Comparison of ENCODE assay signal across 6 cellular contexts in genomic region chr19:58326501-58326913, GRCh38.
A peak's percentile ranks its signal among the peaks of the same experiment; 100 is the strongest.
DNase-seq lines count a peak whose midpoint lies in the region.

No MANE protein-coding gene starts in this region.

- DNase-seq in LoVo (ENCODE audit: low spot score) (no peak), SKM-1 (lab: John Stamatoyannopoulos, UW; ENCODE audit: unreplicated experiment) (no peak), NCI-H345 (lab: John Stamatoyannopoulos, UW) (no peak)

- H3K27ac ChIP-seq in angular gyrus (ENCODE audit: low read depth, low read length) = peak overlapping the region; percentile 84

- peaks cover 9% of the 10 kb centered on the region for H3K4me1 ChIP-seq in ES-I3 (ENCODE audit: insufficient read depth, low read length)
- peaks cover 31% of the 10 kb centered on the region for H3K4me1 ChIP-seq in mucosa of stomach (ENCODE audit: control insufficient read depth, insufficient read depth, low read length)

- H3K9ac ChIP-seq in ES-I3 (ENCODE audit: low read depth, low read length) (peak overlapping the region; percentile 85), mucosa of stomach (ENCODE audit: low read length) (peak overlapping the region; percentile 77)

- no peaks in the 10 kb centered on the region for H3K27me3 ChIP-seq in mucosa of stomach (ENCODE audit: control insufficient read depth, insufficient read depth, low read length)

- no peaks in the 10 kb centered on the region for H3K9me3 ChIP-seq in ES-I3 (ENCODE audit: control insufficient read depth, insufficient read depth, low read length)
- H3K9me3 ChIP-seq in mucosa of stomach (ENCODE audit: control insufficient read depth, low read length) = no peaks in the 10 kb centered on the region

- H3K36me3 ChIP-seq in ES-I3 (ENCODE audit: insufficient read depth, low read length) (no peaks in the 10 kb centered on the region; the same call in 1 of the 2 replicates), mucosa of stomach (ENCODE audit: control insufficient read depth, insufficient read depth, low read length) (no peaks in the 10 kb centered on the region)

- H3K4me3 ChIP-seq in mucosa of stomach (ENCODE audit: low read length) = peak overlapping the region; percentile 91
